Comparison of ENCODE assay signal across 11 cellular contexts in genomic region chr1:115338457-115338820, GRCh38. TPM values are rescaled to one million over a fixed set of nuclear protein-coding genes. Genes with fewer than 3 reads are reported as not detected.
DNase-seq lines count a peak whose midpoint lies in the region; ATAC-seq and TF ChIP-seq lines count a peak whose summit lies in the region.
"Had no signal": no experiment of that assay in that cellular context is flagged by ENCODE, and none has a peak within 500 bp of the region (broad histone marks: within the 10 kb centered on the region; RNA-seq: fewer than 3 reads in every experiment).

No MANE protein-coding gene starts in this region.

- TF ChIP-seq CTCF in endothelial cell (IDR thresholded peaks at IDR 0.05; ENCODE audit: unreplicated experiment): no peak
- TF ChIP-seq CTCF in left lung (IDR thresholded peaks at IDR 0.05): no peak
- no peak for TF ChIP-seq CTCF in testis (IDR thresholded peaks at IDR 0.05)

- no peak overlapping the region for H3K4me3 Mint-ChIP-seq in endothelial cell (ENCODE audit: unreplicated experiment)

- H3K4me1 Mint-ChIP-seq in endothelial cell (ENCODE audit: unreplicated experiment): peaks cover 32% of the 10 kb centered on the region

- intact Hi-C loops in left lung (cut with DNase I) (no loop called here), testis (cut with DNase I; ENCODE audit: low total_unique reads) (loop anchor here (5.0 kb wide), 1 partner anchor 56 kb away; no protein-coding TSS in a partner anchor)

- H3K9me3 Mint-ChIP-seq in endothelial cell (ENCODE audit: unreplicated experiment): no peaks in the 10 kb centered on the region

- DNase-seq in MG63 (no peak), endothelial cell (ENCODE audit: low spot score) (peak; percentile 38), left lung (peak in 1 of 2 donors; percentile 74), testis (no peak), cerebellum (ENCODE audit: low spot score) (no peak), NCI-H1436 (lab: John Stamatoyannopoulos, UW) (no peak)
- DNase-seq in activated CD4-positive, alpha-beta T cell treated with anti-CD3 and anti-CD28 coated beads, Interleukin-2, amount 50 U/mL, for 48 hours: no peak
- DNase-seq: activated CD4-positive, alpha-beta T cell treated with anti-CD3 and anti-CD28 coated beads, Interleukin-2, amount 50 U/mL, for 1 hour; effector memory CD4-positive, alpha-beta T cell had no signal

- no peak overlapping the region for H3K27ac ChIP-seq in left lung
- H3K27ac ChIP-seq in testis: peak overlapping the region in 1 of 2 donors; percentile 78

- H3K4me3 ChIP-seq in MG63 (peak overlapping the region; percentile 56), left lung (peak overlapping the region in 1 of 2 donors; percentile 34), testis (peak overlapping the region; percentile 57 to 67)

- peaks cover 18% of the 10 kb centered on the region for H3K27me3 Mint-ChIP-seq in endothelial cell (ENCODE audit: unreplicated experiment)

- H3K27me3 ChIP-seq in MG63: no peaks in the 10 kb centered on the region
- H3K27me3 ChIP-seq in left lung: peaks cover 16 to 42% of the 10 kb centered on the region in 2 donors
- H3K27me3 ChIP-seq in testis: no peaks in the 10 kb centered on the region

- no peaks in the 10 kb centered on the region for H3K36me3 ChIP-seq in MG63
- H3K36me3 ChIP-seq in left lung: no peaks in the 10 kb centered on the region
- H3K36me3 ChIP-seq in testis (ENCODE audit: low read depth, missing control alignments): no peaks in the 10 kb centered on the region

- H3K27ac Mint-ChIP-seq in endothelial cell (ENCODE audit: unreplicated experiment): no peak overlapping the region

- no peaks in the 10 kb centered on the region for H3K36me3 Mint-ChIP-seq in endothelial cell (ENCODE audit: low read depth, unreplicated experiment)

- peak; percentile 9 for ATAC-seq in left lung
- ATAC-seq in HG03095 (IDR thresholded peaks at IDR 0.05; ENCODE audit: unreplicated experiment): no peak

- H3K9me3 ChIP-seq in MG63 (no peaks in the 10 kb centered on the region), left lung (no peaks in the 10 kb centered on the region), testis (no peaks in the 10 kb centered on the region)

- WGBS in testis, 2 donors: 40 to 49% methylated on average over 4 to 25 of the region's 25 CpGs

- no peak for TF ChIP-seq POLR2A in testis (IDR thresholded peaks at IDR 0.05)

- H3K4me1 ChIP-seq in left lung (peaks cover 0 to 9% of the 10 kb centered on the region in 2 donors), testis (peaks cover 19% of the 10 kb centered on the region)

RNA-seq across cellular contexts. Expression of gene NGF, which starts 0.4 kb away (rescaled TPM):
- total RNA-seq in MG63 (2014; rRNA removed; shearing (Covaris generic); ENCODE audit: low replicate concordance): 1.2 and 1.3 TPM in 2 replicates
- total RNA-seq in endothelial cell (ENCODE audit: unreplicated experiment) (0.69 TPM), left lung (1 to 10 TPM; 1.0 to 1.3 TPM), testis (1 to 10 TPM in 1 of 2 donors, under 1 TPM in 1; 0.63 to 1.4 TPM), cerebellum (1.7 TPM)
- 3.3 TPM for polyA plus RNA-seq in testis (ENCODE audit: insufficient read depth, low read depth, low replicate concordance)
- total RNA-seq: SK-MEL-5 had no signal
